ENCODE assay signal across 8 cellular contexts in the genomic region with DNA sequence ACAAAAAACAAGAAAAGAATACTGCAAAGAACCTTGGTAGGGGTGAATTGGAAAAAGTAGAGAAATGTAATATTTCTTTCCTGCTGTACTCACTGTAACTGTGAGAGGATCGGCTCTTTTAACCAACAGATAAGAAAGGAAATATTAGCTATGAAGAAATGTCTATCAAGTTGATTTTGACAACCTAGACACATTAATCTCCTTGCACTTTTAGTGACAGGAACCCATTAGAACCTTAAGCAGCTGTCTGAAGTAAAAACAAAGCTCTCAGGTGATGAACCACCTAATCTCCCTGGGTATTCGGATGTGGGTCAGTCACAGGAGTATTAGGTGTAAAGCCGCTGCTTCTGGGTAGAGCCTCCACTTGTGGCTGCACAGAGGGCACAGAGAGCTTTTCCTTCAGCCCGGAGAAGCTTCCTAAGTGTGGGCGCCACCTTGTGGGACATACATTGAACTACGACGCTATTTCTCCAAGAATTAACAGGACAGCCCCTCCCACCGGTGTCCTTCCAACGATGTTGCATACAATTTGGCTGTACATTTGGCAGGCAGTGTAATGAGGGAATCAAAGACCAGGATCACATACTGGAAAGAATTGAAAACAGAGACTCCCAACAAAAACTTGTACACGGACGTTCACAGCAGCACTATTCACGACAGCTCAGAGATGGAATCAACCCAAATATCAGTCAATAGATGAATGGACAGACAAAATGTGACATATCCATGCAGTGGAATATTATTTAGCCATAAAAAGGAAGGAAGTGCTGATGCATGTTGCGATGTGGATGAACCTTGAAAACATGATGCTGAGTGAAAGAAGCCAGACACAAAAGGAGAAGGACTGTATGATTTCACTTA. TPM values are rescaled to one million over a fixed set of nuclear protein-coding genes. Genes with fewer than 3 reads are reported as not detected.
DNase-seq lines count a peak whose midpoint lies in the region; ATAC-seq, FAIRE-seq and TF ChIP-seq lines count a peak whose summit lies in the region.

No MANE protein-coding gene starts in this region.

- H3K4me3 ChIP-seq in GM12875 (ENCODE audit: low read depth, low read length) (no peak overlapping the region), NT2/D1 (ENCODE audit: insufficient read length, low read depth) (no peak overlapping the region), mesodermal cell (ENCODE audit: extremely low read depth, insufficient read depth, low read length, poor library complexity, severe bottlenecking) (no peak overlapping the region)

- no peak overlapping the region for H3K9ac ChIP-seq in NT2/D1 (ENCODE audit: insufficient read length, low read depth)

- no peaks in the 10 kb centered on the region for H3K27me3 ChIP-seq in NT2/D1 (ENCODE audit: insufficient read depth, insufficient read length)

- no peaks in the 10 kb centered on the region for H3K9me3 ChIP-seq in NT2/D1 (ENCODE audit: insufficient read depth, low read length)
- no peaks in the 10 kb centered on the region for H3K9me3 ChIP-seq in mesodermal cell (ENCODE audit: control insufficient read depth, low read length)

- H3K36me3 ChIP-seq in NT2/D1 (ENCODE audit: insufficient read depth, insufficient read length, low read length) (peaks cover 28% of the 10 kb centered on the region), mesodermal cell (ENCODE audit: control insufficient read depth, insufficient read depth, low read length) (peaks cover 25% of the 10 kb centered on the region)

- FAIRE-seq in HTR-8/SVneo (lab: Jason Lieb, UNC) (no peak), endometrium (lab: Jason Lieb, UNC) (peak; percentile 26)

- no peak for ATAC-seq in HG03025 (IDR thresholded peaks at IDR 0.05; ENCODE audit: low FRiP score, unreplicated experiment)

- DNase-seq in HTR-8/SVneo (ENCODE audit: insufficient read length, low spot score), result peak; percentile 86
- DNase-seq in NT2/D1 (ENCODE audit: low read depth, low spot score), result peak; percentile 86
- peak; percentile 22 to 27 for DNase-seq in activated CD8-positive, alpha-beta memory T cell treated with anti-CD3 and anti-CD28 coated beads for 4 hours (ENCODE audit: low read depth in 2 of 2)
- peak; percentile 10 to 44 for DNase-seq in stimulated activated CD8-positive, alpha-beta memory T cell treated with anti-CD3 and anti-CD28 coated beads, Interleukin-2, amount 100 ng/mL, for 1 hour (ENCODE audit: low read depth in 2 of 2)

- TF ChIP-seq CTCF in GM12875 (IDR thresholded peaks at IDR 0.05; ENCODE audit: borderline replicate concordance, insufficient read depth, low read depth, low read length), result peak; percentile 84

- H3K4me1 ChIP-seq in NT2/D1 (ENCODE audit: insufficient read depth, insufficient read length), result no peaks in the 10 kb centered on the region
- no peaks in the 10 kb centered on the region for H3K4me1 ChIP-seq in mesodermal cell (ENCODE audit: control insufficient read depth, insufficient read depth, low read length, poor library complexity, severe bottlenecking)

- WGBS in mesodermal cell (ENCODE audit: insufficient coverage in 2 of 2), 2 experiments, result 33 to 41% methylated on average over 6 to 12 of the region's 13 CpGs

- peak overlapping the region; percentile 36 for H3K27ac ChIP-seq in mesodermal cell (ENCODE audit: low read depth, low read length, severe bottlenecking)

RNA-seq across cellular contexts. Expression of gene MAPKAPK5, which starts 28.9 kb away (rescaled TPM):
- 48.4 TPM for polyA plus RNA-seq in mesodermal cell (2013, experiment 1 of 2)
- polyA plus RNA-seq in mesodermal cell (2013, experiment 2 of 2), result 38.0 TPM

RNA-seq across cellular contexts. Expression of gene ALDH2, which starts 46.4 kb away (rescaled TPM):
- polyA plus RNA-seq in mesodermal cell (2013, experiment 1 of 2), result 127 TPM
- polyA plus RNA-seq in mesodermal cell (2013, experiment 2 of 2), result 142 TPM

Comparison
In these comparisons a context has a peak if more than half of its experiments do, and no peak if none do; other contexts are left out.
1. DNase-seq: peak in every context shown above with its lines; median percentile 86 in HTR-8/SVneo; 86 in NT2/D1; 27 in stimulated activated CD8-positive, alpha-beta memory T cell treated with anti-CD3 and anti-CD28 coated beads, Interleukin-2, amount 100 ng/mL, for 1 hour; 24 in activated CD8-positive, alpha-beta memory T cell treated with anti-CD3 and anti-CD28 coated beads for 4 hours.